Comparison of ENCODE assay signal across 14 cellular contexts in genomic region chr6:36695414-36695813, GRCh38. TPM values are rescaled to one million over a fixed set of nuclear protein-coding genes. Genes with fewer than 3 reads are reported as not detected.
"Had no signal": no experiment of that assay in that cellular context is flagged by ENCODE, and none has a peak within 500 bp of the region (broad histone marks: within the 10 kb centered on the region; RNA-seq: fewer than 3 reads in every experiment).

No MANE protein-coding gene starts in this region.

- H3K36me3 Mint-ChIP-seq: brain had no signal

- FAIRE-seq: keratinocyte had no signal

- H3K27ac Mint-ChIP-seq: brain; dendritic cell treated with granulocyte-macrophage colony-stimulating factor and Interleukin-4, amounts not matched to agents 40 ng/mL and 50 ng/mL, for 4 days had no signal

- DNase-seq: activated CD4-positive, alpha-beta T cell treated with anti-CD3 and anti-CD28 coated beads, Interleukin-2, amount 50 U/mL, for 48 hours; activated naive CD4-positive, alpha-beta T cell; amygdala; cerebellar nuclear complex; erythroblast; left lung; right lobe of liver; stimulated activated naive CD4-positive, alpha-beta T cell; upper lobe of left lung had no signal

- H3K27me3 Mint-ChIP-seq: dendritic cell treated with granulocyte-macrophage colony-stimulating factor and Interleukin-4, amounts not matched to agents 40 ng/mL and 50 ng/mL, for 4 days had no signal

- H3K4me3 Mint-ChIP-seq: brain; dendritic cell treated with granulocyte-macrophage colony-stimulating factor and Interleukin-4, amounts not matched to agents 40 ng/mL and 50 ng/mL, for 4 days had no signal

- ATAC-seq: left lung, psoas muscle, right lobe of liver had no signal

- H3K4me1 Mint-ChIP-seq: brain had no signal

- H3K9me3 Mint-ChIP-seq: dendritic cell treated with granulocyte-macrophage colony-stimulating factor and Interleukin-4, amounts not matched to agents 40 ng/mL and 50 ng/mL, for 4 days had no signal

RNA-seq across cellular contexts. Expression of gene RAB44, which starts 2.2 kb away (rescaled TPM):
- polyA plus RNA-seq: neural cell had no signal
